20 cellular contexts compared by ENCODE assay signal in the genomic region with DNA sequence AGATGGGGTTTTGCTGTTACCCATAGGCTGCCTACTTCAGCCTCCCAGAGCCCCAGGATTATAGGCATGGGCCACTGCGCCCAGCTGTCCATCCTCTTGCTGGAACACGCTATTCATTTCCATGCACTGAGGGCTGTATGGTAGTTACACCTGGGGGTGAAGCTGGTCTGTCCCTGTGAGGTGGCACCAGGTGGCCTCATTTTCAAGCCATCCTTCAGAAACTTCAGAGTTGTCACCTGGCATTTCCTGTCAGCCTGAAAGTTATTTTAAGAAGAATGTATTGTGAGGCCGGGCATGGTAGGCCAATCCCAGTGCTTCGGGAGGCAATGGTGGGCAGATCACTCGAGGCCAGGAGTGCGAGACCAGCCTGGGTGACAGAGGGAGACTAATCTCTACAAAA.
A peak's percentile ranks its signal among the peaks of the same experiment; 100 is the strongest.
DNase-seq lines count a peak whose midpoint lies in the region; ATAC-seq and TF ChIP-seq lines count a peak whose summit lies in the region.
"Had no signal": no experiment of that assay in that cellular context is flagged by ENCODE, and none has a peak within 500 bp of the region (broad histone marks: within the 10 kb centered on the region; RNA-seq: fewer than 3 reads in every experiment).

No MANE protein-coding gene starts in this region.

- H3K27me3 Mint-ChIP-seq in activated CD4-positive, alpha-beta T cell treated with anti-CD3 and anti-CD28 coated beads, Interleukin-2, amount 10 ng/mL, durations not matched to agents 7 days and 5 days, result no peaks in the 10 kb centered on the region
- no peaks in the 10 kb centered on the region; the same call in 1 of the 2 replicates for H3K27me3 Mint-ChIP-seq in H9 (ENCODE audit: low read depth)
- no peaks in the 10 kb centered on the region for H3K27me3 Mint-ChIP-seq in activated naive CD8-positive, alpha-beta T cell treated with anti-CD3 and anti-CD28 coated beads for 36 hours

- intact Hi-C loops in posterior vena cava (cut with DNase I), result no loop called here

- H3K18ac ChIP-seq in H9 (ENCODE audit: insufficient read length, low read depth, low read length), result no peak overlapping the region

- no peaks in the 10 kb centered on the region for H4K20me1 ChIP-seq in H9 (ENCODE audit: control insufficient read depth, insufficient read depth, insufficient read length)

- no peak overlapping the region for H3K14ac ChIP-seq in H9 (ENCODE audit: insufficient read depth, low read length)

- no peak overlapping the region for H4K8ac ChIP-seq in H9 (replicated peaks; ENCODE audit: insufficient read length, low read depth, low read length)

- no peak overlapping the region for H3K56ac ChIP-seq in H9 (ENCODE audit: insufficient read length, low read depth, low read length)

- no peak overlapping the region for H2AK5ac ChIP-seq in H9 (ENCODE audit: insufficient read length, low read length)

- CTCF ChIA-PET in activated CD4-positive, alpha-beta T cell treated with anti-CD3 and anti-CD28 coated beads, Interleukin-2, amount 10 ng/mL, durations not matched to agents 7 days and 5 days (lab: Charles Lee), result interaction anchor here (1.3 kb wide), 1 partner anchor 16 kb away, joined by 6 read pairs; no protein-coding TSS in a partner anchor

- POLR2A ChIA-PET in activated CD4-positive, alpha-beta T cell treated with anti-CD3 and anti-CD28 coated beads, Interleukin-2, amount 10 ng/mL, durations not matched to agents 7 days and 5 days (lab: Charles Lee), result no interaction called here

- H2BK5ac ChIP-seq in H9 (ENCODE audit: insufficient read length, low read length), result no peak overlapping the region

- peaks cover 39% of the 10 kb centered on the region for H3K36me3 Mint-ChIP-seq in activated CD4-positive, alpha-beta T cell treated with anti-CD3 and anti-CD28 coated beads, Interleukin-2, amount 10 ng/mL, durations not matched to agents 7 days and 5 days (ENCODE audit: low read depth)
- peaks cover 78 to 98% (median 94%) of the 10 kb centered on the region in 3 experiments for H3K36me3 Mint-ChIP-seq in H9 (ENCODE audit: insufficient read depth in 1 of 3, low read depth in 3 of 3)
- peaks cover 20% of the 10 kb centered on the region for H3K36me3 Mint-ChIP-seq in activated naive CD8-positive, alpha-beta T cell treated with anti-CD3 and anti-CD28 coated beads for 36 hours

- H2BK12ac ChIP-seq in H9 (ENCODE audit: insufficient read length, low read depth, low read length), result no peak overlapping the region

- no peak overlapping the region for H3K9ac ChIP-seq in H9 (ENCODE audit: extremely low read depth, insufficient read length, low read length)

- no peaks in the 10 kb centered on the region for H3K27me3 ChIP-seq in H9 (ENCODE audit: insufficient read depth, low read length)
- H3K27me3 ChIP-seq: dorsolateral prefrontal cortex, esophagus muscularis mucosa, thyroid gland had no signal

- no peak overlapping the region for H3K27ac ChIP-seq in H9 (ENCODE audit: insufficient read length, low read depth, low read length)
- H3K27ac ChIP-seq: esophagus muscularis mucosa, lower lobe of right lung, prostate gland, thyroid gland had no signal

- H3K23me2 ChIP-seq in H9 (ENCODE audit: insufficient read length, low read depth, low read length, poor library complexity, severe bottlenecking), result no peaks in the 10 kb centered on the region

- H2BK120ac ChIP-seq in H9 (ENCODE audit: low read depth, low read length, poor library complexity, severe bottlenecking), result no peak overlapping the region

- no peak overlapping the region for H4K91ac ChIP-seq in H9 (ENCODE audit: insufficient read length, low read depth, low read length)

- H3K23ac ChIP-seq in H9 (ENCODE audit: insufficient read length, low read depth, low read length), result no peak overlapping the region

- H3T11ph ChIP-seq in H9 (ENCODE audit: low read length), result no peak overlapping the region

- DNase-seq in activated CD4-positive, alpha-beta T cell treated with anti-CD3 and anti-CD28 coated beads, Interleukin-2, amount 10 ng/mL, durations not matched to agents 7 days and 5 days, result no peak
- no peak for DNase-seq in activated CD4-positive, alpha-beta T cell treated with anti-CD3 and anti-CD28 coated beads, Interleukin-2, amount 50 U/mL, for 4 hours
- DNase-seq in H9, result no peak
- DNase-seq in activated naive CD8-positive, alpha-beta T cell treated with anti-CD3 and anti-CD28 coated beads for 36 hours, result no peak
- peak; percentile 36 for DNase-seq in posterior vena cava (ENCODE audit: low spot score)
- DNase-seq: activated CD8-positive, alpha-beta memory T cell treated with anti-CD3 and anti-CD28 coated beads, Interleukin-2, amount 50 U/mL, for 4 hours; lower lobe of right lung; NCI-H1417; NCI-H526 treated with DMSO at 0.1 percent for 48 hours; SIG-M5; stimulated activated CD8-positive, alpha-beta memory T cell treated with anti-CD3 and anti-CD28 coated beads, Interleukin-4, amount 100 ng/mL, for 48 hours; T-helper 9 cell; thyroid gland had no signal

- H3K9me3 ChIP-seq in H9 (ENCODE audit: control insufficient read depth, low read depth, low read length), result no peaks in the 10 kb centered on the region
- H3K9me3 ChIP-seq: esophagus muscularis mucosa, lower lobe of right lung, prostate gland, thyroid gland had no signal

- TF ChIP-seq CTCF in H9 (conservative IDR thresholded peaks at IDR 0.05), result no peak

- H3K9me3 Mint-ChIP-seq in activated CD4-positive, alpha-beta T cell treated with anti-CD3 and anti-CD28 coated beads, Interleukin-2, amount 10 ng/mL, durations not matched to agents 7 days and 5 days, result no peaks in the 10 kb centered on the region
- H3K9me3 Mint-ChIP-seq in H9, result no peaks in the 10 kb centered on the region
- no peaks in the 10 kb centered on the region for H3K9me3 Mint-ChIP-seq in activated naive CD8-positive, alpha-beta T cell treated with anti-CD3 and anti-CD28 coated beads for 36 hours

- H3K79me2 ChIP-seq in H9 (ENCODE audit: insufficient read depth, low read length), result no peaks in the 10 kb centered on the region

- no peaks in the 10 kb centered on the region for H3K79me1 ChIP-seq in H9 (ENCODE audit: insufficient read depth, low read depth, low read length, poor library complexity, severe bottlenecking)

- ATAC-seq in GM19455 (IDR thresholded peaks at IDR 0.05; ENCODE audit: unreplicated experiment) (no peak), GM18870 (IDR thresholded peaks at IDR 0.05; ENCODE audit: unreplicated experiment) (no peak), GM18867 (IDR thresholded peaks at IDR 0.05; ENCODE audit: unreplicated experiment) (no peak)
- ATAC-seq: activated CD4-positive, CD25-positive, alpha-beta regulatory T cell treated with anti-CD3 and anti-CD28 coated beads, Interleukin-2, amount 50 U/mL, for 24 hours; lower lobe of right lung had no signal

- no peak overlapping the region for H2AFZ ChIP-seq in H9 (ENCODE audit: low read length)

- H3K4ac ChIP-seq in H9 (ENCODE audit: low read depth, low read length), result no peak overlapping the region

- no peak overlapping the region for H2BK15ac ChIP-seq in H9 (ENCODE audit: low read depth, low read length)

- H3K4me1 Mint-ChIP-seq in activated CD4-positive, alpha-beta T cell treated with anti-CD3 and anti-CD28 coated beads, Interleukin-2, amount 10 ng/mL, durations not matched to agents 7 days and 5 days, result peaks cover 8% of the 10 kb centered on the region
- H3K4me1 Mint-ChIP-seq in H9, result no peaks in the 10 kb centered on the region; a peak in 1 of 4 replicates
- H3K4me1 Mint-ChIP-seq in activated naive CD8-positive, alpha-beta T cell treated with anti-CD3 and anti-CD28 coated beads for 36 hours, result no peaks in the 10 kb centered on the region

- H3K4me2 ChIP-seq in H9 (ENCODE audit: insufficient read depth, insufficient read length, low read length), result no peak overlapping the region

- no peaks in the 10 kb centered on the region for H3K4me1 ChIP-seq in H9 (ENCODE audit: insufficient read depth, low read length)
- H3K4me1 ChIP-seq: lower lobe of right lung, prostate gland had no signal

- no peak overlapping the region for H2BK20ac ChIP-seq in H9 (ENCODE audit: low read depth, low read length, poor library complexity, severe bottlenecking)

- peak overlapping the region; percentile 74 for H3K27ac Mint-ChIP-seq in activated CD4-positive, alpha-beta T cell treated with anti-CD3 and anti-CD28 coated beads, Interleukin-2, amount 10 ng/mL, durations not matched to agents 7 days and 5 days
- H3K27ac Mint-ChIP-seq in H9, result peak overlapping the region; percentile 65 to 94 (median 79); a peak in 5 of 7 replicates
- peak overlapping the region; percentile 70 for H3K27ac Mint-ChIP-seq in activated naive CD8-positive, alpha-beta T cell treated with anti-CD3 and anti-CD28 coated beads for 36 hours

- no CpG with 5 or more reads among the region's 6 CpGs for WGBS in H9 (ENCODE audit: extremely low coverage, insufficient read length, low lambda C conversion rate)

- H4K5ac ChIP-seq in H9 (ENCODE audit: insufficient read length, low read depth, low read length), result no peak overlapping the region

- no peak overlapping the region for H3K4me3 Mint-ChIP-seq in activated CD4-positive, alpha-beta T cell treated with anti-CD3 and anti-CD28 coated beads, Interleukin-2, amount 10 ng/mL, durations not matched to agents 7 days and 5 days
- H3K4me3 Mint-ChIP-seq in H9, result no peak overlapping the region; a peak in 1 of 5 replicates
- H3K4me3 Mint-ChIP-seq in activated naive CD8-positive, alpha-beta T cell treated with anti-CD3 and anti-CD28 coated beads for 36 hours, result no peak overlapping the region
